ENCODE assay signal across 1 cellular context in the genomic region with DNA sequence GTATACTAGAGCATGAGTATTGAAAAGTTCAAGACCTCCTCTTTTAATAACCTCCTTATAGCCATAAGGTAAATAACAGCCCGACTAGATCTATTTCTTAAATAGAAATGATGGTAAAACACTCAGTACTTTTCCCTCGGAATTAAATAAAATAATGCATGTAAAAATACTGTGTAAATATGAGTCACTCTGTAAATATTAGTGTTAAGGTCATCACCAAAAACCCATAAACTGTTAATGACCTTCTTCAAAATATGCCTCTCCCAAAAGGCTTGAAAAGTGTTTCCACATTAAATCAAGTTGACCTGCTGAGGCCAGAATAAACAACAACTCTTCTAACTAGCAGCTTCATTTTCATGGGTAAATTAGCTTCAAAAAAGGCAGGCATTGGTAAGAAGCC.
TF ChIP-seq lines count a peak whose summit lies in the region.

No MANE protein-coding gene starts in this region.

TF ChIP-seq in HepG2, 621 proteins besides CTCF, POLR2A, EP300 and RAD21 (continued from another document):
- TF ChIP-seq, protein P1, sequence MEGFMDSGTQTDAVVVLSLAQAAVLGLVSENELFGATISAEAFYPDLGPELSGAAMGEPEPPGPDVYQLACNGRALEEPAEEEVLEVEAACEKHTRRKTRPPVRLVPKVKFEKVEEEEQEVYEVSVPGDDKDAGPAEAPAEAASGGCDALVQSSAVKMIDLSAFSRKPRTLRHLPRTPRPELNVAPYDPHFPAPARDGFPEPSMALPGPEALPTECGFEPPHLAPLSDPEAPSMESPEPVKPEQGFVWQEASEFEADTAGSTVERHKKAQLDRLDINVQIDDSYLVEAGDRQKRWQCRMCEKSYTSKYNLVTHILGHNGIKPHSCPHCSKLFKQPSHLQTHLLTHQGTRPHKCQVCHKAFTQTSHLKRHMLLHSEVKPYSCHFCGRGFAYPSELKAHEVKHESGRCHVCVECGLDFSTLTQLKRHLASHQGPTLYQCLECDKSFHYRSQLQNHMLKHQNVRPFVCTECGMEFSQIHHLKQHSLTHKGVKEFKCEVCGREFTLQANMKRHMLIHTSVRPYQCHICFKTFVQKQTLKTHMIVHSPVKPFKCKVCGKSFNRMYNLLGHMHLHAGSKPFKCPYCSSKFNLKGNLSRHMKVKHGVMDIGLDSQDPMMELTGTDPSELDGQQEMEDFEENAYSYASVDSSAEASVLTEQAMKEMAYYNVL (CRISPR knock-in tag; IDR thresholded peaks at IDR 0.05; ENCODE audit: borderline replicate concordance): no peak
- TF ChIP-seq SPEN (CRISPR knock-in tag; IDR thresholded peaks at IDR 0.05; ENCODE audit: low read depth) (no peak), HOXA7 (CRISPR knock-in tag; IDR thresholded peaks at IDR 0.05) (no peak), ZNF790 (CRISPR knock-in tag; IDR thresholded peaks at IDR 0.05; ENCODE audit: borderline replicate concordance) (no peak), TCF7 (IDR thresholded peaks at IDR 0.05; ENCODE audit: low read depth) (no peak), WIZ (CRISPR knock-in tag; IDR thresholded peaks at IDR 0.05) (no peak), FOXA3 (CRISPR knock-in tag; IDR thresholded peaks at IDR 0.05) (peak; percentile 47; the same call in 1 of the 2 replicates), ZFP1 (CRISPR knock-in tag; IDR thresholded peaks at IDR 0.05) (no peak), ESRRA (CRISPR knock-in tag; IDR thresholded peaks at IDR 0.05; ENCODE audit: low read depth) (no peak), NFE2 (CRISPR knock-in tag; IDR thresholded peaks at IDR 0.05) (no peak), CENPT (CRISPR knock-in tag; IDR thresholded peaks at IDR 0.05; ENCODE audit: low read depth) (no peak), CREB1 (IDR thresholded peaks at IDR 0.05) (no peak), CREB1 (CRISPR knock-in tag; IDR thresholded peaks at IDR 0.05) (0 out of 2 replicates have a peak, but pooled peaks have one; percentile 16), FOXP1 (IDR thresholded peaks at IDR 0.05) (no peak), FOXP1 (CRISPR knock-in tag; IDR thresholded peaks at IDR 0.05) (0 out of 2 replicates have a peak, but pooled peaks have one; percentile 28), ERF (CRISPR knock-in tag; IDR thresholded peaks at IDR 0.05) (no peak)
- TF ChIP-seq, protein P2, sequence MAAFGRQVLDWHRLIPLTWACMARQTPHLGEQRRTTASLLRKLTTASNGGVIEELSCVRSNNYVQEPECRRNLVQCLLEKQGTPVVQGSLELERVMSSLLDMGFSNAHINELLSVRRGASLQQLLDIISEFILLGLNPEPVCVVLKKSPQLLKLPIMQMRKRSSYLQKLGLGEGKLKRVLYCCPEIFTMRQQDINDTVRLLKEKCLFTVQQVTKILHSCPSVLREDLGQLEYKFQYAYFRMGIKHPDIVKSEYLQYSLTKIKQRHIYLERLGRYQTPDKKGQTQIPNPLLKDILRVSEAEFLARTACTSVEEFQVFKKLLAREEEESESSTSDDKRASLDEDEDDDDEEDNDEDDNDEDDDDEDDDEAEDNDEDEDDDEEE (CRISPR knock-in tag; IDR thresholded peaks at IDR 0.05): no peak
- TF ChIP-seq, protein P3, sequence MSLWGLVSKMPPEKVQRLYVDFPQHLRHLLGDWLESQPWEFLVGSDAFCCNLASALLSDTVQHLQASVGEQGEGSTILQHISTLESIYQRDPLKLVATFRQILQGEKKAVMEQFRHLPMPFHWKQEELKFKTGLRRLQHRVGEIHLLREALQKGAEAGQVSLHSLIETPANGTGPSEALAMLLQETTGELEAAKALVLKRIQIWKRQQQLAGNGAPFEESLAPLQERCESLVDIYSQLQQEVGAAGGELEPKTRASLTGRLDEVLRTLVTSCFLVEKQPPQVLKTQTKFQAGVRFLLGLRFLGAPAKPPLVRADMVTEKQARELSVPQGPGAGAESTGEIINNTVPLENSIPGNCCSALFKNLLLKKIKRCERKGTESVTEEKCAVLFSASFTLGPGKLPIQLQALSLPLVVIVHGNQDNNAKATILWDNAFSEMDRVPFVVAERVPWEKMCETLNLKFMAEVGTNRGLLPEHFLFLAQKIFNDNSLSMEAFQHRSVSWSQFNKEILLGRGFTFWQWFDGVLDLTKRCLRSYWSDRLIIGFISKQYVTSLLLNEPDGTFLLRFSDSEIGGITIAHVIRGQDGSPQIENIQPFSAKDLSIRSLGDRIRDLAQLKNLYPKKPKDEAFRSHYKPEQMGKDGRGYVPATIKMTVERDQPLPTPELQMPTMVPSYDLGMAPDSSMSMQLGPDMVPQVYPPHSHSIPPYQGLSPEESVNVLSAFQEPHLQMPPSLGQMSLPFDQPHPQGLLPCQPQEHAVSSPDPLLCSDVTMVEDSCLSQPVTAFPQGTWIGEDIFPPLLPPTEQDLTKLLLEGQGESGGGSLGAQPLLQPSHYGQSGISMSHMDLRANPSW (CRISPR knock-in tag; IDR thresholded peaks at IDR 0.05; ENCODE audit: borderline replicate concordance): no peak
- TF ChIP-seq, protein P4, sequence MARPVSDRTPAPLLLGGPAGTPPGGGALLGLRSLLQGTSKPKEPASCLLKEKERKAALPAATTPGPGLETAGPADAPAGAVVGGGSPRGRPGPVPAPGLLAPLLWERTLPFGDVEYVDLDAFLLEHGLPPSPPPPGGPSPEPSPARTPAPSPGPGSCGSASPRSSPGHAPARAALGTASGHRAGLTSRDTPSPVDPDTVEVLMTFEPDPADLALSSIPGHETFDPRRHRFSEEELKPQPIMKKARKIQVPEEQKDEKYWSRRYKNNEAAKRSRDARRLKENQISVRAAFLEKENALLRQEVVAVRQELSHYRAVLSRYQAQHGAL (CRISPR knock-in tag; IDR thresholded peaks at IDR 0.05; ENCODE audit: not compliant biosample characterization): no peak
